In the genomic region with DNA sequence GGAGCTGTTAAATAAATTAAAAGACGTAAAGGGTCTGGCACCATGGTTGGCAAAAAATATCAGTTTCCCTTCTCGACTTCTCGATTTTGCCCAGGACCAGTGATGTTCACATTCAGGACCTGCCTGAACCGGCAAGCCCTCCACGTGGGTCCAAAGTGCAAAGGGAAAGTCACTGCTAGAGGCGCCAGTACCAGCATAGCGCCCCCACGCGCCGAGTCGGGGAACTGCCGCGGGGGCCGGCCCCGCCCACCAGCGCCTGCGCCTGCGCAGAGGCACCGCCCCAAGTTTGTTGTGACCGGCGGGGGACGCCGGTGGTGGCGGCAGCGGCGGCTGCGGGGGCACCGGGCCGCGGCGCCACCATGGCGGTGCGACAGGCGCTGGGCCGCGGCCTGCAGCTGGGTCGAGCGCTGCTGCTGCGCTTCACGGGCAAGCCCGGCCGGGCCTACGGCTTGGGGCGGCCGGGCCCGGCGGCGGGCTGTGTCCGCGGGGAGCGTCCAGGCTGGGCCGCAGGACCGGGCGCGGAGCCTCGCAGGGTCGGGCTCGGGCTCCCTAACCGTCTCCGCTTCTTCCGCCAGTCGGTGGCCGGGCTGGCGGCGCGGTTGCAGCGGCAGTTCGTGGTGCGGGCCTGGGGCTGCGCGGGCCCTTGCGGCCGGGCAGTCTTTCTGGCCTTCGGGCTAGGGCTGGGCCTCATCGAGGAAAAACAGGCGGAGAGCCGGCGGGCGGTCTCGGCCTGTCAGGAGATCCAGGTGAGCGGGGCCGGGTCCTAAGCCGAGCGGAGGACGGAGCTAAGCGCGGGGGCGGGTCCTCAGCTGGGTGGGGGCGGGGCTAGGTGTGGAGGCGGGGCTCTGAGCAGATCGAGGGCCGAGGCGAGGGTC, we compare ENCODE assay signal across 1 cellular context.
TF ChIP-seq lines count a peak whose summit lies in the region.

TSS of gene PINK1 (plus strand) at position 269 of the 875 bp plus-strand sequence. CDS start at position 360, 91 bp downstream.

TF ChIP-seq in HepG2, 621 proteins besides CTCF, POLR2A, EP300 and RAD21 (continued from another document and continues in another):
- TF ChIP-seq, protein P1, sequence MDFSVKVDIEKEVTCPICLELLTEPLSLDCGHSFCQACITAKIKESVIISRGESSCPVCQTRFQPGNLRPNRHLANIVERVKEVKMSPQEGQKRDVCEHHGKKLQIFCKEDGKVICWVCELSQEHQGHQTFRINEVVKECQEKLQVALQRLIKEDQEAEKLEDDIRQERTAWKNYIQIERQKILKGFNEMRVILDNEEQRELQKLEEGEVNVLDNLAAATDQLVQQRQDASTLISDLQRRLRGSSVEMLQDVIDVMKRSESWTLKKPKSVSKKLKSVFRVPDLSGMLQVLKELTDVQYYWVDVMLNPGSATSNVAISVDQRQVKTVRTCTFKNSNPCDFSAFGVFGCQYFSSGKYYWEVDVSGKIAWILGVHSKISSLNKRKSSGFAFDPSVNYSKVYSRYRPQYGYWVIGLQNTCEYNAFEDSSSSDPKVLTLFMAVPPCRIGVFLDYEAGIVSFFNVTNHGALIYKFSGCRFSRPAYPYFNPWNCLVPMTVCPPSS (IDR thresholded peaks at IDR 0.05): no peak
- TF ChIP-seq RORA (CRISPR knock-in tag; IDR thresholded peaks at IDR 0.05) (no peak), PRMT3 (CRISPR knock-in tag; IDR thresholded peaks at IDR 0.05; ENCODE audit: borderline replicate concordance, low read depth) (no peak), ZNF710 (CRISPR knock-in tag; IDR thresholded peaks at IDR 0.05; ENCODE audit: borderline replicate concordance) (no peak; the same call in 1 of the 2 replicates), MAFK (conservative IDR thresholded peaks at IDR 0.05 in 1 of 2, IDR thresholded peaks at IDR 0.05 in 1 of 2; ENCODE audit: low read length in 2 of 2) (no peak), ZNF343 (CRISPR knock-in tag; IDR thresholded peaks at IDR 0.05) (no peak), HDAC6 (IDR thresholded peaks at IDR 0.05; ENCODE audit: low read depth, low read length) (no peak), DDIT3 (CRISPR knock-in tag; IDR thresholded peaks at IDR 0.05) (no peak), ATF1 (CRISPR knock-in tag; IDR thresholded peaks at IDR 0.05) (no peak), ZSCAN12 (CRISPR knock-in tag; IDR thresholded peaks at IDR 0.05) (no peak), SSRP1 (CRISPR knock-in tag; IDR thresholded peaks at IDR 0.05) (no peak), TOE1 (CRISPR knock-in tag; IDR thresholded peaks at IDR 0.05) (peak; percentile 70; the same call in 1 of the 2 replicates), ZNF224 (CRISPR knock-in tag; IDR thresholded peaks at IDR 0.05) (no peak), RBFOX2 (IDR thresholded peaks at IDR 0.05; ENCODE audit: low read depth, low read length) (peak; percentile 69), KAT8 (CRISPR knock-in tag; IDR thresholded peaks at IDR 0.05) (peak; percentile 59), REST (IDR thresholded peaks at IDR 0.05; ENCODE audit: borderline replicate concordance in 1 of 2, low read depth in 1 of 2, low read length in 2 of 2) (no peak), ZNF33A (CRISPR knock-in tag; IDR thresholded peaks at IDR 0.05; ENCODE audit: borderline replicate concordance) (no peak), JUN (CRISPR knock-in tag; IDR thresholded peaks at IDR 0.05) (no peak), ZNF773 (CRISPR knock-in tag; IDR thresholded peaks at IDR 0.05; ENCODE audit: borderline replicate concordance) (no peak)
- TF ChIP-seq, protein P2, sequence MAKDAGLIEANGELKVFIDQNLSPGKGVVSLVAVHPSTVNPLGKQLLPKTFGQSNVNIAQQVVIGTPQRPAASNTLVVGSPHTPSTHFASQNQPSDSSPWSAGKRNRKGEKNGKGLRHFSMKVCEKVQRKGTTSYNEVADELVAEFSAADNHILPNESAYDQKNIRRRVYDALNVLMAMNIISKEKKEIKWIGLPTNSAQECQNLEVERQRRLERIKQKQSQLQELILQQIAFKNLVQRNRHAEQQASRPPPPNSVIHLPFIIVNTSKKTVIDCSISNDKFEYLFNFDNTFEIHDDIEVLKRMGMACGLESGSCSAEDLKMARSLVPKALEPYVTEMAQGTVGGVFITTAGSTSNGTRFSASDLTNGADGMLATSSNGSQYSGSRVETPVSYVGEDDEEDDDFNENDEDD (CRISPR knock-in tag; IDR thresholded peaks at IDR 0.05; ENCODE audit: borderline replicate concordance): peak; percentile 65; the same call in 1 of the 2 replicates
- TF ChIP-seq, protein P3, sequence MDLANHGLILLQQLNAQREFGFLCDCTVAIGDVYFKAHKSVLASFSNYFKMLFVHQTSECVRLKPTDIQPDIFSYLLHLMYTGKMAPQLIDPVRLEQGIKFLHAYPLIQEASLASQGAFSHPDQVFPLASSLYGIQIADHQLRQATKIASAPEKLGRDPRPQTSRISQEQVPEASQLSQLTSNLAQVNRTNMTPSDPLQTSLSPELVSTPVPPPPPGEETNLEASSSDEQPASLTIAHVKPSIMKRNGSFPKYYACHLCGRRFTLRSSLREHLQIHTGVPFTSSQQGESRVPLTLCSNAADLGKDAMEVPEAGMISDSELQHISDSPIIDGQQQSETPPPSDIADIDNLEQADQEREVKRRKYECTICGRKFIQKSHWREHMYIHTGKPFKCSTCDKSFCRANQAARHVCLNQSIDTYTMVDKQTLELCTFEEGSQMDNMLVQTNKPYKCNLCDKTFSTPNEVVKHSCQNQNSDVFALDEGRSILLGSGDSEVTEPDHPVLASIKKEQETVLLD (CRISPR knock-in tag; IDR thresholded peaks at IDR 0.05; ENCODE audit: low read depth): peak; percentile 54; the same call in 1 of the 2 replicates
- TF ChIP-seq, protein P4, sequence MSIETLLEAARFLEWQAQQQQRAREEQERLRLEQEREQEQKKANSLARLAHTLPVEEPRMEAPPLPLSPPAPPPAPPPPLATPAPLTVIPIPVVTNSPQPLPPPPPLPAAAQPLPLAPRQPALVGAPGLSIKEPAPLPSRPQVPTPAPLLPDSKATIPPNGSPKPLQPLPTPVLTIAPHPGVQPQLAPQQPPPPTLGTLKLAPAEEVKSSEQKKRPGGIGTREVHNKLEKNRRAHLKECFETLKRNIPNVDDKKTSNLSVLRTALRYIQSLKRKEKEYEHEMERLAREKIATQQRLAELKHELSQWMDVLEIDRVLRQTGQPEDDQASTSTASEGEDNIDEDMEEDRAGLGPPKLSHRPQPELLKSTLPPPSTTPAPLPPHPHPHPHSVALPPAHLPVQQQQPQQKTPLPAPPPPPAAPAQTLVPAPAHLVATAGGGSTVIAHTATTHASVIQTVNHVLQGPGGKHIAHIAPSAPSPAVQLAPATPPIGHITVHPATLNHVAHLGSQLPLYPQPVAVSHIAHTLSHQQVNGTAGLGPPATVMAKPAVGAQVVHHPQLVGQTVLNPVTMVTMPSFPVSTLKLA (IDR thresholded peaks at IDR 0.05): no peak
- TF ChIP-seq, protein P5, sequence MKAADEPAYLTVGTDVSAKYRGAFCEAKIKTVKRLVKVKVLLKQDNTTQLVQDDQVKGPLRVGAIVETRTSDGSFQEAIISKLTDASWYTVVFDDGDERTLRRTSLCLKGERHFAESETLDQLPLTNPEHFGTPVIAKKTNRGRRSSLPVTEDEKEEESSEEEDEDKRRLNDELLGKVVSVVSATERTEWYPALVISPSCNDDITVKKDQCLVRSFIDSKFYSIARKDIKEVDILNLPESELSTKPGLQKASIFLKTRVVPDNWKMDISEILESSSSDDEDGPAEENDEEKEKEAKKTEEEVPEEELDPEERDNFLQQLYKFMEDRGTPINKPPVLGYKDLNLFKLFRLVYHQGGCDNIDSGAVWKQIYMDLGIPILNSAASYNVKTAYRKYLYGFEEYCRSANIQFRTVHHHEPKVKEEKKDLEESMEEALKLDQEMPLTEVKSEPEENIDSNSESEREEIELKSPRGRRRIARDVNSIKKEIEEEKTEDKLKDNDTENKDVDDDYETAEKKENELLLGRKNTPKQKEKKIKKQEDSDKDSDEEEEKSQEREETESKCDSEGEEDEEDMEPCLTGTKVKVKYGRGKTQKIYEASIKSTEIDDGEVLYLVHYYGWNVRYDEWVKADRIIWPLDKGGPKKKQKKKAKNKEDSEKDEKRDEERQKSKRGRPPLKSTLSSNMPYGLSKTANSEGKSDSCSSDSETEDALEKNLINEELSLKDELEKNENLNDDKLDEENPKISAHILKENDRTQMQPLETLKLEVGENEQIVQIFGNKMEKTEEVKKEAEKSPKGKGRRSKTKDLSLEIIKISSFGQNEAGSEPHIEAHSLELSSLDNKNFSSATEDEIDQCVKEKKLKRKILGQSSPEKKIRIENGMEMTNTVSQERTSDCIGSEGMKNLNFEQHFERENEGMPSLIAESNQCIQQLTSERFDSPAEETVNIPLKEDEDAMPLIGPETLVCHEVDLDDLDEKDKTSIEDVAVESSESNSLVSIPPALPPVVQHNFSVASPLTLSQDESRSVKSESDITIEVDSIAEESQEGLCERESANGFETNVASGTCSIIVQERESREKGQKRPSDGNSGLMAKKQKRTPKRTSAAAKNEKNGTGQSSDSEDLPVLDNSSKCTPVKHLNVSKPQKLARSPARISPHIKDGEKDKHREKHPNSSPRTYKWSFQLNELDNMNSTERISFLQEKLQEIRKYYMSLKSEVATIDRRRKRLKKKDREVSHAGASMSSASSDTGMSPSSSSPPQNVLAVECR (CRISPR knock-in tag; IDR thresholded peaks at IDR 0.05; ENCODE audit: borderline replicate concordance): peak; percentile 58; the same call in 1 of the 2 replicates
- TF ChIP-seq, protein P6, sequence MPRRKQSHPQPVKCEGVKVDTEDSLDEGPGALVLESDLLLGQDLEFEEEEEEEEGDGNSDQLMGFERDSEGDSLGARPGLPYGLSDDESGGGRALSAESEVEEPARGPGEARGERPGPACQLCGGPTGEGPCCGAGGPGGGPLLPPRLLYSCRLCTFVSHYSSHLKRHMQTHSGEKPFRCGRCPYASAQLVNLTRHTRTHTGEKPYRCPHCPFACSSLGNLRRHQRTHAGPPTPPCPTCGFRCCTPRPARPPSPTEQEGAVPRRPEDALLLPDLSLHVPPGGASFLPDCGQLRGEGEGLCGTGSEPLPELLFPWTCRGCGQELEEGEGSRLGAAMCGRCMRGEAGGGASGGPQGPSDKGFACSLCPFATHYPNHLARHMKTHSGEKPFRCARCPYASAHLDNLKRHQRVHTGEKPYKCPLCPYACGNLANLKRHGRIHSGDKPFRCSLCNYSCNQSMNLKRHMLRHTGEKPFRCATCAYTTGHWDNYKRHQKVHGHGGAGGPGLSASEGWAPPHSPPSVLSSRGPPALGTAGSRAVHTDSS (CRISPR knock-in tag; conservative IDR thresholded peaks at IDR 0.05): no peak
- TF ChIP-seq, protein P7, sequence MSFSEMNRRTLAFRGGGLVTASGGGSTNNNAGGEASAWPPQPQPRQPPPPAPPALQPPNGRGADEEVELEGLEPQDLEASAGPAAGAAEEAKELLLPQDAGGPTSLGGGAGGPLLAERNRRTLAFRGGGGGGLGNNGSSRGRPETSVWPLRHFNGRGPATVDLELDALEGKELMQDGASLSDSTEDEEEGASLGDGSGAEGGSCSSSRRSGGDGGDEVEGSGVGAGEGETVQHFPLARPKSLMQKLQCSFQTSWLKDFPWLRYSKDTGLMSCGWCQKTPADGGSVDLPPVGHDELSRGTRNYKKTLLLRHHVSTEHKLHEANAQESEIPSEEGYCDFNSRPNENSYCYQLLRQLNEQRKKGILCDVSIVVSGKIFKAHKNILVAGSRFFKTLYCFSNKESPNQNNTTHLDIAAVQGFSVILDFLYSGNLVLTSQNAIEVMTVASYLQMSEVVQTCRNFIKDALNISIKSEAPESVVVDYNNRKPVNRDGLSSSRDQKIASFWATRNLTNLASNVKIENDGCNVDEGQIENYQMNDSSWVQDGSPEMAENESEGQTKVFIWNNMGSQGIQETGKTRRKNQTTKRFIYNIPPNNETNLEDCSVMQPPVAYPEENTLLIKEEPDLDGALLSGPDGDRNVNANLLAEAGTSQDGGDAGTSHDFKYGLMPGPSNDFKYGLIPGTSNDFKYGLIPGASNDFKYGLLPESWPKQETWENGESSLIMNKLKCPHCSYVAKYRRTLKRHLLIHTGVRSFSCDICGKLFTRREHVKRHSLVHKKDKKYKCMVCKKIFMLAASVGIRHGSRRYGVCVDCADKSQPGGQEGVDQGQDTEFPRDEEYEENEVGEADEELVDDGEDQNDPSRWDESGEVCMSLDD (CRISPR knock-in tag; IDR thresholded peaks at IDR 0.05; ENCODE audit: borderline replicate concordance): no peak
